5 cellular contexts compared by ENCODE assay signal in genomic region chr9:132568787-132569186, GRCh38. TPM values are rescaled to one million over a fixed set of nuclear protein-coding genes. Genes with fewer than 3 reads are reported as not detected.
"Had no signal": no experiment of that assay in that cellular context is flagged by ENCODE, and none has a peak within 500 bp of the region (broad histone marks: within the 10 kb centered on the region; RNA-seq: fewer than 3 reads in every experiment).

No MANE protein-coding gene starts in this region.

RNA-seq across cellular contexts. Expression of gene BARHL1, which starts 13.6 kb away (rescaled TPM):
- total RNA-seq: HepG2, HT-29, HT1080, IMR-90, K562 had no signal
